Comparison of ENCODE assay signal across 35 cellular contexts in genomic region chr3:154458560-154458959, GRCh38. TPM values are rescaled to one million over a fixed set of nuclear protein-coding genes. Genes with fewer than 3 reads are reported as not detected.
"Had no signal": no experiment of that assay in that cellular context is flagged by ENCODE, and none has a peak within 500 bp of the region (broad histone marks: within the 10 kb centered on the region; RNA-seq: fewer than 3 reads in every experiment).

No MANE protein-coding gene starts in this region.

- DNase-seq: activated B cell treated with CpG ODN at 0.5 μM for 24 hours; activated CD4-positive, alpha-beta memory T cell treated with anti-CD3 and anti-CD28 coated beads for 36 hours; activated CD4-positive, alpha-beta T cell treated with anti-CD3 and anti-CD28 coated beads for 4 hours; activated CD4-positive, alpha-beta T cell treated with anti-CD3 and anti-CD28 coated beads, Interleukin-2, amount 50 U/mL, for 1 hour; activated CD4-positive, CD25-positive, alpha-beta regulatory T cell treated with anti-CD3 and anti-CD28 coated beads, Interleukin-2, amount 50 U/mL, for 72 hours; activated CD8-positive, alpha-beta memory T cell treated with anti-CD3 and anti-CD28 coated beads, Interleukin-2, amount 50 U/mL, for 4 hours; activated effector memory CD4-positive, alpha-beta T cell treated with anti-CD3 and anti-CD28 coated beads, Interleukin-2, amount 50 U/mL, for 16 hours; activated naive CD4-positive, alpha-beta T cell; activated naive CD4-positive, alpha-beta T cell treated with anti-CD3 and anti-CD28 coated beads, Interleukin-2, amount 50 U/mL, for 16 hours; activated naive CD8-positive, alpha-beta T cell treated with anti-CD3 and anti-CD28 coated beads for 36 hours; activated T-cell treated with anti-CD3 and anti-CD28 coated beads for 4 hours; activated T-cell treated with anti-CD3 and anti-CD28 coated beads, Interleukin-2, amount 50 U/mL, for 72 hours; amniotic stem cell; aorta; brain microvascular endothelial cell; central memory CD4-positive, alpha-beta T cell; Karpas-422; NCI-H1048; NCI-H1105 treated with DMSO at 0.1 percent for 48 hours; NCI-H1436; NCI-H1694; NCI-H1930; NCI-H2081 treated with DMSO at 0.1 percent for 48 hours; NCI-H226; NCI-H446 treated with DMSO at 0.1 percent for 48 hours; NCI-H524; NCI-H748 treated with DMSO at 0.1 percent for 48 hours; OCI-M1; Right ventricle myocardium superior; SW 1271; T1000 had no signal

- H3K27me3 ChIP-seq: brain microvascular endothelial cell had no signal

- H3K27ac ChIP-seq: brain microvascular endothelial cell, VCaP had no signal

- FAIRE-seq: colon, TTC549 had no signal

- ATAC-seq: activated T-cell treated with anti-CD3 and anti-CD28 coated beads, Interleukin-2, amount 50 U/mL, for 72 hours; activated T-helper 17 cell treated with anti-CD3 and anti-CD28 coated beads, Interleukin-2, amount 50 U/mL, for 72 hours had no signal

- H3K36me3 ChIP-seq: brain microvascular endothelial cell had no signal

RNA-seq across cellular contexts. Expression of gene GPR149, which starts 28.6 kb away (rescaled TPM):
- polyA plus RNA-seq: aorta had no signal
